ENCODE assay signal across 8 cellular contexts in the genomic region with DNA sequence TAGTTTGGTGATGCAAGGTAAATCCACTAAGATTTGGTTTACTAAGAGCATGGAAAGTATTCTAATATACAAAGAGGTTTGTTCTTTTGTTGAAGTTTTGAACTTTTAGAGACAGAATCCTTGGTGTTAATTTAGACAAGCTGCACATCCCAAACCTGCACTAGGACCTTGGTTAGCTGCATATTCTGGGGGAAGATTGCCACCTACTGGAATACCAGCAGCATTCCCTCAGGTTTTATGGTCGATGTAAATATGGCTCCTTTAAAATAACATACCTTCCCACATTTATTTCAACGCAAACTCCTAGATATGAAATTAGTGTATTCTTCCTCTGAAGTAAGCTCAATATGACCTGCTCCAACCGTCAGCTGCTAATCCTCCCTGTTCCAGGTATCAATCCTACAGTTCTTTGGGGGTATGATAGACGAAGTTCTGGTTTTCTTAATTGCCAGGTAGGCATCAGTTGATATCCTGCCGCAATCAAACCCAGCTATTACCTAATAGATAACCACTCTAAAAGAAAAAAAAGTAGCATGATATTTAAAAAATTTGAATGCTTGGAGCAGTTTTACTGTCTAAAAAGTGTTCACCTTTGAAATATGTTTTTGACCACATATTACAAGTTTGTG.
DNase-seq lines count a peak whose midpoint lies in the region; ATAC-seq and TF ChIP-seq lines count a peak whose summit lies in the region.

No MANE protein-coding gene starts in this region.

- H3K36me3 ChIP-seq in IMR-90 (ENCODE audit: control insufficient read depth, insufficient read depth, low read length) (no peaks in the 10 kb centered on the region), OCI-LY7 (ENCODE audit: insufficient read depth, low read length) (no peaks in the 10 kb centered on the region), psoas muscle (ENCODE audit: insufficient read depth in 1 of 2, low read depth in 1 of 2) (no peaks in the 10 kb centered on the region), ascending aorta (no peaks in the 10 kb centered on the region)

- H3K27ac ChIP-seq in IMR-90 (ENCODE audit: insufficient read depth, low read length) (no peak overlapping the region), OCI-LY7 (ENCODE audit: low read depth, low read length, poor library complexity, severe bottlenecking) (no peak overlapping the region), psoas muscle (no peak overlapping the region), ascending aorta (no peak overlapping the region)

- DNase-seq in NCI-H2196 (lab: John Stamatoyannopoulos, UW; ENCODE audit: unreplicated experiment) (peak; percentile 1), NCI-H2196 treated with DMSO at 0.1 percent for 48 hours (lab: John Stamatoyannopoulos, UW; ENCODE audit: unreplicated experiment) (no peak), IMR-90 (peak; percentile 38), OCI-LY7 (ENCODE audit: low spot score) (peak; percentile 38), erythroblast (lab: John Stamatoyannopoulos, UW) (peak; percentile 5 to 26), psoas muscle (no peak), ascending aorta (ENCODE audit: low spot score in 2 of 2) (no peak)
- DNase-seq in stimulated activated CD4-positive, alpha-beta T cell treated with anti-CD3 and anti-CD28 coated beads, Interleukin-2, amount 100 ng/mL, for 48 hours = no peak

- POLR2A ChIA-PET in IMR-90 (lab: Charles Lee; ENCODE audit: unreplicated experiment) (no interaction called here), OCI-LY7 (lab: Charles Lee) (no interaction called here)

- H3K9me1 ChIP-seq in IMR-90 (ENCODE audit: insufficient read depth, low read length) = no peaks in the 10 kb centered on the region

- H3K4me2 ChIP-seq in IMR-90 (ENCODE audit: low read depth, low read length) = no peak overlapping the region
- H3K4me2 ChIP-seq in OCI-LY7 (ENCODE audit: low read length) = no peak overlapping the region

- H3K79me1 ChIP-seq in IMR-90 (ENCODE audit: low read depth in 1 of 2, low read length in 2 of 2) = no peaks in the 10 kb centered on the region

- TF ChIP-seq POLR2A in IMR-90 (IDR thresholded peaks at IDR 0.05; ENCODE audit: low read depth, low read length) (no peak), erythroblast (IDR thresholded peaks at IDR 0.05; ENCODE audit: low read length) (no peak)

- no peak overlapping the region for H4K5ac ChIP-seq in IMR-90 (ENCODE audit: low read depth, low read length)

- no peak overlapping the region for H3K9ac ChIP-seq in IMR-90 (ENCODE audit: low read depth, low read length)

- in situ Hi-C loops in IMR-90 (cut with MboI; ENCODE audit: low sequenced_read_pairs) = loop anchor here (10.0 kb wide), 1 partner anchor 1053 kb away; no protein-coding TSS in a partner anchor

- H4K20me1 ChIP-seq in IMR-90 (ENCODE audit: insufficient read depth, low read length) = no peaks in the 10 kb centered on the region
- no peaks in the 10 kb centered on the region for H4K20me1 ChIP-seq in OCI-LY7 (ENCODE audit: insufficient read depth, low read length)

- no peak overlapping the region for H4K8ac ChIP-seq in IMR-90 (ENCODE audit: low read depth in 2 of 2, low read length in 2 of 2)

- H3K9me3 ChIP-seq in IMR-90 (ENCODE audit: control insufficient read depth, insufficient read depth, low read length) (no peaks in the 10 kb centered on the region), OCI-LY7 (ENCODE audit: low read length) (no peaks in the 10 kb centered on the region), psoas muscle (no peaks in the 10 kb centered on the region), ascending aorta (no peaks in the 10 kb centered on the region)

- H3K4me1 ChIP-seq in IMR-90 (ENCODE audit: control insufficient read depth, insufficient read depth, low read length) (no peaks in the 10 kb centered on the region), OCI-LY7 (ENCODE audit: insufficient read depth, low read length, poor library complexity, severe bottlenecking) (no peaks in the 10 kb centered on the region), psoas muscle (no peaks in the 10 kb centered on the region), ascending aorta (no peaks in the 10 kb centered on the region)

- H3K9me2 ChIP-seq in OCI-LY7 (ENCODE audit: insufficient read depth, low read length) = no peaks in the 10 kb centered on the region

- ATAC-seq in IMR-90 (ENCODE audit: low read depth) = 0 out of 2 replicates have a peak, but pooled peaks have one; percentile 42
- ATAC-seq in psoas muscle = no peak

- H2AFZ ChIP-seq in IMR-90 (replicated peaks; ENCODE audit: low read length, poor library complexity) = no peak overlapping the region
- H2AFZ ChIP-seq in OCI-LY7 (ENCODE audit: low read length) = no peak overlapping the region

- dilution Hi-C loops in IMR-90 (cut with HindIII; ENCODE audit: low sequenced_read_pairs, unreplicated experiment) = no loop called here

- H3K79me2 ChIP-seq in OCI-LY7 (ENCODE audit: insufficient read depth, low read depth, low read length) = no peaks in the 10 kb centered on the region

- no peak overlapping the region for H4K91ac ChIP-seq in IMR-90 (ENCODE audit: insufficient read depth, low read depth, low read length)

- no peak overlapping the region for H3K23ac ChIP-seq in IMR-90 (ENCODE audit: low read depth, low read length)

- H3K56ac ChIP-seq in IMR-90 (ENCODE audit: extremely low read depth, insufficient read depth, low read length) = no peak overlapping the region

- H2AK5ac ChIP-seq in IMR-90 (ENCODE audit: low read depth, low read length) = no peak overlapping the region

- no peak overlapping the region for H3K14ac ChIP-seq in IMR-90 (replicated peaks; ENCODE audit: low read depth, low read length)

- intact Hi-C loops in IMR-90 (cut with micrococcal nuclease) (loop anchor here (1.0 kb wide), 1 partner anchor 1044 kb away; no protein-coding TSS in a partner anchor), OCI-LY7 (cut with micrococcal nuclease; ENCODE audit: unreplicated experiment) (loop anchor here (5.0 kb wide), 1 partner anchor 1045 kb away; no protein-coding TSS in a partner anchor), psoas muscle (cut with DNase I) (loop anchor here in 1 of 2 donors (10.0 kb wide), 1 partner anchor 1043 kb away; no protein-coding TSS in a partner anchor), ascending aorta (cut with DNase I) (no loop called here)

- no peak overlapping the region for H3K18ac ChIP-seq in IMR-90 (ENCODE audit: low read depth, low read length)

- CTCF ChIA-PET in IMR-90 (lab: Yijun Ruan, JAX) = interaction anchor here (0.6 to 1.1 kb wide), 4 partner anchors 8 to 1049 kb away, joined by 3 to 4 read pairs (median 3); no protein-coding TSS in a partner anchor
- CTCF ChIA-PET in OCI-LY7 (lab: Charles Lee; ENCODE audit: unreplicated experiment) = no interaction called here

- H2BK20ac ChIP-seq in IMR-90 (ENCODE audit: low read depth, low read length) = no peak overlapping the region

- TF ChIP-seq CTCF in IMR-90 (conservative IDR thresholded peaks at IDR 0.05; ENCODE audit: low read depth, low read length) (peak; percentile 74), OCI-LY7 (conservative IDR thresholded peaks at IDR 0.05; ENCODE audit: low read length) (peak; percentile 75), psoas muscle (IDR thresholded peaks at IDR 0.05) (peak; percentile 42), ascending aorta (IDR thresholded peaks at IDR 0.05) (peak in 1 of 3 experiments; percentile 18)

- BruUV-seq in IMR-90 (replicated peaks; lab: Mats Ljungman, UMichigan) (no TSS peak), OCI-LY7 (replicated peaks; lab: Mats Ljungman, UMichigan) (no TSS peak)

- H3K27me3 ChIP-seq in IMR-90 (ENCODE audit: control insufficient read depth, insufficient read depth, low read length) = no peaks in the 10 kb centered on the region
- no peaks in the 10 kb centered on the region for H3K27me3 ChIP-seq in psoas muscle (ENCODE audit: insufficient read depth in 3 of 3, low read length in 2 of 3)
- H3K27me3 ChIP-seq in ascending aorta = no peaks in the 10 kb centered on the region

- WGBS in IMR-90 (ENCODE audit: extremely low coverage in 2 of 2, insufficient read length in 1 of 2), 2 experiments = no CpG with 5 or more reads among the region's 5 CpGs
- WGBS in psoas muscle, 3 donors = 32 to 37% (median 34%) methylated on average over 5 of the region's 5 CpGs

- H2BK15ac ChIP-seq in IMR-90 (ENCODE audit: low read depth, low read length) = no peak overlapping the region

- no peak overlapping the region for H2BK5ac ChIP-seq in IMR-90 (ENCODE audit: low read depth, low read length, poor library complexity, severe bottlenecking)

- no peak overlapping the region for H2AK9ac ChIP-seq in IMR-90 (replicated peaks; ENCODE audit: low read depth, low read length, poor library complexity)

- TF ChIP-seq RAD21 in IMR-90 (IDR thresholded peaks at IDR 0.05; ENCODE audit: low read length) = peak; percentile 77

- no peak overlapping the region for H3K4ac ChIP-seq in IMR-90 (ENCODE audit: low read depth, low read length)

- H3K4me3 ChIP-seq in IMR-90 (ENCODE audit: insufficient read depth, low read depth, low read length) (no peak overlapping the region), OCI-LY7 (ENCODE audit: low read depth, low read length, poor library complexity, severe bottlenecking) (no peak overlapping the region), psoas muscle (no peak overlapping the region), ascending aorta (no peak overlapping the region)

- H2BK120ac ChIP-seq in IMR-90 (ENCODE audit: low read depth, low read length) = no peak overlapping the region

TF ChIP-seq in IMR-90, 13 proteins besides CTCF, POLR2A, EP300 and RAD21:
- TF ChIP-seq, protein P1, sequence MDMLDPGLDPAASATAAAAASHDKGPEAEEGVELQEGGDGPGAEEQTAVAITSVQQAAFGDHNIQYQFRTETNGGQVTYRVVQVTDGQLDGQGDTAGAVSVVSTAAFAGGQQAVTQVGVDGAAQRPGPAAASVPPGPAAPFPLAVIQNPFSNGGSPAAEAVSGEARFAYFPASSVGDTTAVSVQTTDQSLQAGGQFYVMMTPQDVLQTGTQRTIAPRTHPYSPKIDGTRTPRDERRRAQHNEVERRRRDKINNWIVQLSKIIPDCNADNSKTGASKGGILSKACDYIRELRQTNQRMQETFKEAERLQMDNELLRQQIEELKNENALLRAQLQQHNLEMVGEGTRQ (IDR thresholded peaks at IDR 0.05; ENCODE audit: low read depth, low read length) = no peak
- TF ChIP-seq CHD1 (IDR thresholded peaks at IDR 0.05; ENCODE audit: low read depth, low read length) (no peak), NFE2L2 (IDR thresholded peaks at IDR 0.05; ENCODE audit: low read depth, low read length) (no peak), SMC3 (IDR thresholded peaks at IDR 0.05; ENCODE audit: low read depth, low read length) (peak; percentile 42; the same call in 1 of the 2 replicates), MAZ (IDR thresholded peaks at IDR 0.05; ENCODE audit: borderline replicate concordance, low read depth, low read length) (no peak), RFX5 (IDR thresholded peaks at IDR 0.05; ENCODE audit: low read depth, low read length) (no peak)
TF ChIP-seq in IMR-90: peak in this region for 1.

Comparison
In these comparisons a context has a peak if more than half of its experiments do, and no peak if none do; other contexts are left out.
1. DNase-seq: peak in NCI-H2196 (single experiment), IMR-90 (single experiment), OCI-LY7 (single experiment) and erythroblast (2 of 2); none in NCI-H2196 treated with DMSO at 0.1 percent for 48 hours (single experiment), psoas muscle (0 of 2), stimulated activated CD4-positive, alpha-beta T cell treated with anti-CD3 and anti-CD28 coated beads, Interleukin-2, amount 100 ng/mL, for 48 hours (0 of 2) and ascending aorta (0 of 2).